8 cellular contexts compared by ENCODE assay signal in the genomic region with DNA sequence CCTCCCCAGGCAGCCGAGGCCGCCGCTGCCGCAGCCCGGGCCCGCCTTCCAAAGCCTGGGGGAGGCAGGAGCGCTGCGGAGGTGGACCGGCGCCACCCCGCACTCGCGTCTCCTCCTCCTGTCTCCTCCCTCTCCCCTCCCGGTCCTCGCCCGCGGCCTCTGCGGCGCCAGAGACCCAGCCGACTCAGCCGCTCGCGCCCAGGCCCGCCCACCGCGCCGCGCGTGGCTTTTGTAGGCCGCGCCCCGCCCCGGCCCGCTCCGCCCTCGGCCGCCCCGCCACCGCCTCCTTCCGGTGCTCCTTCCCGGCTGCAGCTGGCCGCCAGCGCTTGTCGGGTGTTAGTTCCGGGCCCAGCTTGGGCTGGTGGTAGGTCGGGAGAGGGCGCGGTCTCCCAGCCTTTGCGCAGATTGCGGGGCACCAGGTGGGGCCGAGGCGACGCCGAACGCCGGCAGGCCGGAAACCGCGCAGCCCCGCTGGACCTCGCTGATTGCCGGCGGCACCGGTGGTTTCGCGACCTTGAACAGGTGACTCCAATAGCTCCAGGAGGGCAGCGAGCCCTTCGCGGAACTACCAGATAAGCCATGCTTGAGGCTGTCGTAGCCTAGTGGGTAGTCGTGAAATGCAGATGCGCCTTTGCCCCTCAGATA. TPM values are rescaled to one million over a fixed set of nuclear protein-coding genes. Genes with fewer than 3 reads are reported as not detected.
A peak's percentile ranks its signal among the peaks of the same experiment; 100 is the strongest.
DNase-seq lines count a peak whose midpoint lies in the region; ATAC-seq and TF ChIP-seq lines count a peak whose summit lies in the region.

A gene with protein sequence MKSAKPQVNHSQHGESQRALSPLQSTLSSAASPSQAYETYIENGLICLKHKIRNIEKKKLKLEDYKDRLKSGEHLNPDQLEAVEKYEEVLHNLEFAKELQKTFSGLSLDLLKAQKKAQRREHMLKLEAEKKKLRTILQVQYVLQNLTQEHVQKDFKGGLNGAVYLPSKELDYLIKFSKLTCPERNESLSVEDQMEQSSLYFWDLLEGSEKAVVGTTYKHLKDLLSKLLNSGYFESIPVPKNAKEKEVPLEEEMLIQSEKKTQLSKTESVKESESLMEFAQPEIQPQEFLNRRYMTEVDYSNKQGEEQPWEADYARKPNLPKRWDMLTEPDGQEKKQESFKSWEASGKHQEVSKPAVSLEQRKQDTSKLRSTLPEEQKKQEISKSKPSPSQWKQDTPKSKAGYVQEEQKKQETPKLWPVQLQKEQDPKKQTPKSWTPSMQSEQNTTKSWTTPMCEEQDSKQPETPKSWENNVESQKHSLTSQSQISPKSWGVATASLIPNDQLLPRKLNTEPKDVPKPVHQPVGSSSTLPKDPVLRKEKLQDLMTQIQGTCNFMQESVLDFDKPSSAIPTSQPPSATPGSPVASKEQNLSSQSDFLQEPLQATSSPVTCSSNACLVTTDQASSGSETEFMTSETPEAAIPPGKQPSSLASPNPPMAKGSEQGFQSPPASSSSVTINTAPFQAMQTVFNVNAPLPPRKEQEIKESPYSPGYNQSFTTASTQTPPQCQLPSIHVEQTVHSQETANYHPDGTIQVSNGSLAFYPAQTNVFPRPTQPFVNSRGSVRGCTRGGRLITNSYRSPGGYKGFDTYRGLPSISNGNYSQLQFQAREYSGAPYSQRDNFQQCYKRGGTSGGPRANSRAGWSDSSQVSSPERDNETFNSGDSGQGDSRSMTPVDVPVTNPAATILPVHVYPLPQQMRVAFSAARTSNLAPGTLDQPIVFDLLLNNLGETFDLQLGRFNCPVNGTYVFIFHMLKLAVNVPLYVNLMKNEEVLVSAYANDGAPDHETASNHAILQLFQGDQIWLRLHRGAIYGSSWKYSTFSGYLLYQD (minus strand): TSS at position 202 of the 645 bp plus-strand sequence. CDS start 1,431 bp downstream, outside the sequence.

- H3K27me3 Mint-ChIP-seq in endodermal cell (ENCODE audit: insufficient read depth) = peaks cover 4% of the 10 kb centered on the region

- H3K27me3 ChIP-seq in HUES6 (ENCODE audit: control insufficient read depth, insufficient read depth, low read length) (no peaks in the 10 kb centered on the region), NT2/D1 (ENCODE audit: insufficient read depth, insufficient read length) (peaks cover 7% of the 10 kb centered on the region), endodermal cell (ENCODE audit: control insufficient read depth, insufficient read depth, low read length, poor library complexity, severe bottlenecking) (no peaks in the 10 kb centered on the region)

- H3K9ac ChIP-seq in HUES6 (ENCODE audit: low read length) (peak within 1 kb of the TSS; percentile 93), NT2/D1 (ENCODE audit: insufficient read length, low read depth) (peak within 1 kb of the TSS; percentile 83), endodermal cell (ENCODE audit: extremely low read depth, low read length, poor library complexity, severe bottlenecking) (peak within 1 kb of the TSS; percentile 59)

- DNase-seq in D341Med (ENCODE audit: low spot score) = peak; percentile 96
- peak; percentile 100 for DNase-seq in NT2/D1 (ENCODE audit: low read depth, low spot score)
- DNase-seq in activated CD8-positive, alpha-beta memory T cell treated with anti-CD3 and anti-CD28 coated beads, Interleukin-2, amount 50 U/mL, for 24 hours (ENCODE audit: extremely low read depth) = peak; percentile 75
- peak; percentile 100 for DNase-seq in endodermal cell
- peak; percentile 100 for DNase-seq in mesenteric fat pad (ENCODE audit: low spot score)
- peak; percentile 79 for DNase-seq in stimulated activated CD8-positive, alpha-beta memory T cell treated with anti-CD3 and anti-CD28 coated beads, Interleukin-15, amount 100 ng/mL, for 1 hour (ENCODE audit: low read depth)

- peaks cover 38% of the 10 kb centered on the region for H3K4me1 Mint-ChIP-seq in endodermal cell

- H3K27ac Mint-ChIP-seq in endodermal cell = peak within 1 kb of the TSS; percentile 96

- H3K27ac ChIP-seq in HUES6 (ENCODE audit: low read depth, low read length) (peak within 1 kb of the TSS; percentile 77; the same call in 1 of the 2 replicates), endodermal cell (ENCODE audit: low read depth, low read length) (peak within 1 kb of the TSS; percentile 51)

- peak within 1 kb of the TSS; percentile 91 for H3K4me3 ChIP-seq in HUES6 (ENCODE audit: low read depth, low read length)
- peak within 1 kb of the TSS; percentile 68 for H3K4me3 ChIP-seq in NT2/D1 (ENCODE audit: insufficient read length, low read depth)
- H3K4me3 ChIP-seq in endodermal cell (ENCODE audit: low read length) = peak within 1 kb of the TSS; percentile 92

- ATAC-seq in GM21447 (IDR thresholded peaks at IDR 0.05; ENCODE audit: unreplicated experiment) = peak; percentile 92

- peaks cover 12% of the 10 kb centered on the region for H3K36me3 Mint-ChIP-seq in endodermal cell (ENCODE audit: low read depth)

- H3K4me3 Mint-ChIP-seq in endodermal cell = peak within 1 kb of the TSS; percentile 92

- peaks cover 18% of the 10 kb centered on the region for H3K36me3 ChIP-seq in HUES6 (ENCODE audit: control insufficient read depth, insufficient read depth, low read length)
- H3K36me3 ChIP-seq in NT2/D1 (ENCODE audit: insufficient read depth, insufficient read length, low read length) = peaks cover 26% of the 10 kb centered on the region
- H3K36me3 ChIP-seq in endodermal cell (ENCODE audit: control insufficient read depth, insufficient read depth, low read length) = peaks cover 5% of the 10 kb centered on the region

- 0 to 3% methylated on average over 12 to 72 of the region's 72 CpGs for WGBS in endodermal cell (ENCODE audit: insufficient coverage in 1 of 2, insufficient read length in 1 of 2), 2 experiments

- H3K9me3 Mint-ChIP-seq in endodermal cell = no peaks in the 10 kb centered on the region

- H3K4me1 ChIP-seq in HUES6 (ENCODE audit: control insufficient read depth, insufficient read depth, low read length) (peaks cover 28% of the 10 kb centered on the region), NT2/D1 (ENCODE audit: insufficient read depth, insufficient read length) (peaks cover 6% of the 10 kb centered on the region), endodermal cell (ENCODE audit: control insufficient read depth, insufficient read depth, low read length) (peaks cover 6% of the 10 kb centered on the region)

- peak; percentile 71 for TF ChIP-seq CTCF in endodermal cell (conservative IDR thresholded peaks at IDR 0.05)

- H3K9me3 ChIP-seq in HUES6 (ENCODE audit: control insufficient read depth, insufficient read depth, low read depth, low read length) (no peaks in the 10 kb centered on the region), NT2/D1 (ENCODE audit: insufficient read depth, low read length) (no peaks in the 10 kb centered on the region), endodermal cell (ENCODE audit: control insufficient read depth, low read length) (no peaks in the 10 kb centered on the region)

RNA-seq across cellular contexts. Expression of the gene that starts here (rescaled TPM):
- total RNA-seq in endodermal cell (100 to 1,000 TPM in 1 of 2 donors, 10 to 100 TPM in 1; 62.2 to 103 TPM), mesenteric fat pad (14.5 TPM)
- 43.4 TPM for polyA plus RNA-seq in endodermal cell (2013, experiment 1 of 2)
- 41.2 TPM for polyA plus RNA-seq in endodermal cell (2013, experiment 2 of 2)

Comparison
In these comparisons a context has a peak if more than half of its experiments do, and no peak if none do; other contexts are left out.
1. Peak in every context shown above with its lines: DNase-seq, ATAC-seq, H3K4me3 ChIP-seq and H3K27ac ChIP-seq.